13 cellular contexts compared by ENCODE assay signal in the genomic region with DNA sequence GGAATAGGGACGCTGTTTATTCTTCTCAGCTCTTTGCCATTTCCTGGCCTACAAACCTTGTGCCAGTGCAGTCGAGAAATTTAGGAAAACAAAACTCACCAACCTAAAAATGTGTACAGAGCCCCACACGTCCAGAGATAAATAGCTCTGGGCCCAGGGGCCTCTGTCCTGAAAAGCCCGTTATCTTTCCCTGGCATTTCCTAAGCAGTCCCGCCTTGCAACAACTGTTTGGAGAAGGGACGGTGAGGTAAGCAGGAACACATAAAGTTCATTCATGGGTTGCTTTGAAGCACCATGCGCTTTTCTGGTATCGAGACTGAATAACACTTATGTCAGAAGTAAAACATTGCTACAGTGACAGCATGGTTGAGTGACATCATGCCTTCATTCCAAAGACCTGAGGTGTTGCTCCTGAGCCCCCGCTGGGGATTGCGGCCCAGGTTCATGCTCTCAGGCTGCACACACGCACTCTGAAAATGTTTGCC.
DNase-seq lines count a peak whose midpoint lies in the region; ATAC-seq and TF ChIP-seq lines count a peak whose summit lies in the region.
"Had no signal": no experiment of that assay in that cellular context is flagged by ENCODE, and none has a peak within 500 bp of the region (broad histone marks: within the 10 kb centered on the region; RNA-seq: fewer than 3 reads in every experiment).

No MANE protein-coding gene starts in this region.

- peak overlapping the region; percentile 15 for H3K4me3 Mint-ChIP-seq in endothelial cell (ENCODE audit: unreplicated experiment)
- H3K4me3 Mint-ChIP-seq in natural killer cell treated with Interleukin-12 subunit alpha and Interleukin-12 subunit beta and Interleukin-15 and Interleukin-18, amount 100 ng/mL, for 72 hours, result no peak overlapping the region
- H3K4me3 Mint-ChIP-seq: activated CD4-positive, alpha-beta T cell treated with anti-CD3 and anti-CD28 coated beads, Interleukin-2, amount 10 ng/mL, durations not matched to agents 7 days and 5 days; activated naive CD4-positive, alpha-beta T cell treated with anti-CD3 and anti-CD28 coated beads, Interleukin-2, amount 10 ng/mL, durations not matched to agents 7 days and 5 days; CD4-positive, alpha-beta memory T cell had no signal

- H3K27ac ChIP-seq in HUES64 (ENCODE audit: low read depth, low read length) (peak overlapping the region; percentile 64), suprapubic skin (peak overlapping the region; percentile 23)
- H3K27ac ChIP-seq: pancreas had no signal

- H3K4me1 ChIP-seq in HUES64 (ENCODE audit: insufficient read depth, low read length), result 0 out of 2 replicates have a peak, but pooled peaks cover 6% of the 10 kb centered on the region
- no peaks in the 10 kb centered on the region for H3K4me1 ChIP-seq in suprapubic skin
- H3K4me1 ChIP-seq: pancreas had no signal

- TF ChIP-seq POLR2A in suprapubic skin (IDR thresholded peaks at IDR 0.05), result no peak

- TF ChIP-seq EP300 in suprapubic skin (IDR thresholded peaks at IDR 0.05), result no peak

- H3K9ac ChIP-seq in HUES64 (ENCODE audit: low read depth, low read length), result no peak overlapping the region

- WGBS in HUES64, result 77% methylated on average over 11 of the region's 11 CpGs
- 71% methylated on average over 11 of the region's 11 CpGs for whole genome bisulfite sequencing in suprapubic skin

- peak overlapping the region; percentile 100 for H3K27ac Mint-ChIP-seq in endothelial cell (ENCODE audit: unreplicated experiment)
- no peak overlapping the region for H3K27ac Mint-ChIP-seq in natural killer cell treated with Interleukin-12 subunit alpha and Interleukin-12 subunit beta and Interleukin-15 and Interleukin-18, amount 100 ng/mL, for 72 hours
- H3K27ac Mint-ChIP-seq: activated CD4-positive, alpha-beta T cell treated with anti-CD3 and anti-CD28 coated beads, Interleukin-2, amount 10 ng/mL, durations not matched to agents 7 days and 5 days; activated naive CD4-positive, alpha-beta T cell treated with anti-CD3 and anti-CD28 coated beads, Interleukin-2, amount 10 ng/mL, durations not matched to agents 7 days and 5 days; CD4-positive, alpha-beta memory T cell had no signal

- peaks cover 8% of the 10 kb centered on the region for H3K27me3 Mint-ChIP-seq in endothelial cell (ENCODE audit: unreplicated experiment)
- peaks cover 3 to 9% of the 10 kb centered on the region in 2 donors for H3K27me3 Mint-ChIP-seq in natural killer cell treated with Interleukin-12 subunit alpha and Interleukin-12 subunit beta and Interleukin-15 and Interleukin-18, amount 100 ng/mL, for 72 hours
- H3K27me3 Mint-ChIP-seq: activated CD4-positive, alpha-beta T cell treated with anti-CD3 and anti-CD28 coated beads, Interleukin-2, amount 10 ng/mL, durations not matched to agents 7 days and 5 days; activated naive CD4-positive, alpha-beta T cell treated with anti-CD3 and anti-CD28 coated beads, Interleukin-2, amount 10 ng/mL, durations not matched to agents 7 days and 5 days had no signal

- TF ChIP-seq CTCF in endothelial cell (IDR thresholded peaks at IDR 0.05; ENCODE audit: unreplicated experiment), result no peak
- TF ChIP-seq CTCF in suprapubic skin (IDR thresholded peaks at IDR 0.05), result no peak

- peaks cover 7% of the 10 kb centered on the region for H3K36me3 Mint-ChIP-seq in endothelial cell (ENCODE audit: low read depth, unreplicated experiment)
- no peaks in the 10 kb centered on the region for H3K36me3 Mint-ChIP-seq in natural killer cell treated with Interleukin-12 subunit alpha and Interleukin-12 subunit beta and Interleukin-15 and Interleukin-18, amount 100 ng/mL, for 72 hours
- H3K36me3 Mint-ChIP-seq: activated naive CD4-positive, alpha-beta T cell treated with anti-CD3 and anti-CD28 coated beads, Interleukin-2, amount 10 ng/mL, durations not matched to agents 7 days and 5 days; CD4-positive, alpha-beta memory T cell had no signal

- H3K9me3 Mint-ChIP-seq in endothelial cell (ENCODE audit: unreplicated experiment), result peaks cover 9% of the 10 kb centered on the region
- no peaks in the 10 kb centered on the region for H3K9me3 Mint-ChIP-seq in natural killer cell treated with Interleukin-12 subunit alpha and Interleukin-12 subunit beta and Interleukin-15 and Interleukin-18, amount 100 ng/mL, for 72 hours

- intact Hi-C loops in head of caudate nucleus (cut with DNase I), result no loop called here

- DNase-seq in endothelial cell (ENCODE audit: low spot score) (peak; percentile 30), kidney glomerular epithelial cell (lab: John Stamatoyannopoulos, UW) (peak; percentile 29), suprapubic skin (ENCODE audit: low spot score in 2 of 2) (peak in 1 of 2 donors; percentile 43), head of caudate nucleus (no peak), NCI-H1930 (lab: John Stamatoyannopoulos, UW) (no peak)
- no peak for DNase-seq in natural killer cell treated with Interleukin-12 subunit alpha and Interleukin-12 subunit beta and Interleukin-15 and Interleukin-18, amount 100 ng/mL, for 72 hours (ENCODE audit: low spot score)
- DNase-seq: activated CD4-positive, alpha-beta T cell treated with anti-CD3 and anti-CD28 coated beads, Interleukin-2, amount 10 ng/mL, durations not matched to agents 7 days and 5 days; activated naive CD4-positive, alpha-beta T cell treated with anti-CD3 and anti-CD28 coated beads, Interleukin-2, amount 10 ng/mL, durations not matched to agents 7 days and 5 days; CD4-positive, alpha-beta memory T cell; pancreas; SIG-M5 had no signal

- peaks cover 17% of the 10 kb centered on the region for H3K9me3 ChIP-seq in HUES64 (ENCODE audit: insufficient read depth, low read depth, low read length)
- H3K9me3 ChIP-seq in suprapubic skin, result no peaks in the 10 kb centered on the region
- H3K9me3 ChIP-seq: pancreas had no signal

- H3K4me3 ChIP-seq in HUES64 (ENCODE audit: low read length), result no peak overlapping the region
- no peak overlapping the region for H3K4me3 ChIP-seq in suprapubic skin
- H3K4me3 ChIP-seq: pancreas had no signal

- ATAC-seq in natural killer cell treated with Interleukin-12 subunit alpha and Interleukin-12 subunit beta and Interleukin-15 and Interleukin-18, amount 100 ng/mL, for 72 hours, result no peak
- no peak for ATAC-seq in GM21529 (IDR thresholded peaks at IDR 0.05; ENCODE audit: unreplicated experiment)

- peaks cover 47% of the 10 kb centered on the region for H3K4me1 Mint-ChIP-seq in endothelial cell (ENCODE audit: unreplicated experiment)
- H3K4me1 Mint-ChIP-seq in natural killer cell treated with Interleukin-12 subunit alpha and Interleukin-12 subunit beta and Interleukin-15 and Interleukin-18, amount 100 ng/mL, for 72 hours (ENCODE audit: low read depth in 2 of 2), result no peaks in the 10 kb centered on the region
- H3K4me1 Mint-ChIP-seq: activated CD4-positive, alpha-beta T cell treated with anti-CD3 and anti-CD28 coated beads, Interleukin-2, amount 10 ng/mL, durations not matched to agents 7 days and 5 days; activated naive CD4-positive, alpha-beta T cell treated with anti-CD3 and anti-CD28 coated beads, Interleukin-2, amount 10 ng/mL, durations not matched to agents 7 days and 5 days; CD4-positive, alpha-beta memory T cell had no signal

- H3K27me3 ChIP-seq in HUES64 (ENCODE audit: insufficient read depth, low read length) (no peaks in the 10 kb centered on the region), suprapubic skin (no peaks in the 10 kb centered on the region)
- H3K27me3 ChIP-seq: pancreas had no signal

- no peaks in the 10 kb centered on the region for H3K36me3 ChIP-seq in HUES64 (ENCODE audit: insufficient read depth, low read length)
- H3K36me3 ChIP-seq in suprapubic skin, result no peaks in the 10 kb centered on the region
- H3K36me3 ChIP-seq: pancreas had no signal

Comparison
In these comparisons a context has a peak if more than half of its experiments do, and no peak if none do; other contexts are left out.
1. DNase-seq: peak in endothelial cell (single experiment) and kidney glomerular epithelial cell (single experiment); none in head of caudate nucleus (0 of 42), NCI-H1930 (0 of 2) and natural killer cell treated with Interleukin-12 subunit alpha and Interleukin-12 subunit beta and Interleukin-15 and Interleukin-18, amount 100 ng/mL, for 72 hours (single experiment).